1 cellular context compared by ENCODE assay signal in genomic region chr2:43199492-43200481, GRCh38.
TF ChIP-seq lines count a peak whose summit lies in the region.

No MANE protein-coding gene starts in this region.

TF ChIP-seq in GM23338, 12 proteins besides CTCF, POLR2A, EP300 and RAD21 (continued from another document):
- no peak for TF ChIP-seq ZNF462 (CRISPR knock-in tag; IDR thresholded peaks at IDR 0.05)
- TF ChIP-seq ETS1 (IDR thresholded peaks at IDR 0.05), result no peak
- TF ChIP-seq EZH2 (IDR thresholded peaks at IDR 0.05; ENCODE audit: low read depth, unreplicated experiment), result no peak
- TF ChIP-seq STAT1 (IDR thresholded peaks at IDR 0.05; ENCODE audit: unreplicated experiment), result no peak
- TF ChIP-seq JUNB (IDR thresholded peaks at IDR 0.05; ENCODE audit: unreplicated experiment), result no peak
- TF ChIP-seq POLR2AphosphoS5 (IDR thresholded peaks at IDR 0.05; ENCODE audit: low read depth), result no peak
- TF ChIP-seq ZNF114 (CRISPR knock-in tag; IDR thresholded peaks at IDR 0.05), result no peak
- no peak for TF ChIP-seq ZNF331 (CRISPR knock-in tag; IDR thresholded peaks at IDR 0.05; ENCODE audit: low read depth)
